In the genomic region with DNA sequence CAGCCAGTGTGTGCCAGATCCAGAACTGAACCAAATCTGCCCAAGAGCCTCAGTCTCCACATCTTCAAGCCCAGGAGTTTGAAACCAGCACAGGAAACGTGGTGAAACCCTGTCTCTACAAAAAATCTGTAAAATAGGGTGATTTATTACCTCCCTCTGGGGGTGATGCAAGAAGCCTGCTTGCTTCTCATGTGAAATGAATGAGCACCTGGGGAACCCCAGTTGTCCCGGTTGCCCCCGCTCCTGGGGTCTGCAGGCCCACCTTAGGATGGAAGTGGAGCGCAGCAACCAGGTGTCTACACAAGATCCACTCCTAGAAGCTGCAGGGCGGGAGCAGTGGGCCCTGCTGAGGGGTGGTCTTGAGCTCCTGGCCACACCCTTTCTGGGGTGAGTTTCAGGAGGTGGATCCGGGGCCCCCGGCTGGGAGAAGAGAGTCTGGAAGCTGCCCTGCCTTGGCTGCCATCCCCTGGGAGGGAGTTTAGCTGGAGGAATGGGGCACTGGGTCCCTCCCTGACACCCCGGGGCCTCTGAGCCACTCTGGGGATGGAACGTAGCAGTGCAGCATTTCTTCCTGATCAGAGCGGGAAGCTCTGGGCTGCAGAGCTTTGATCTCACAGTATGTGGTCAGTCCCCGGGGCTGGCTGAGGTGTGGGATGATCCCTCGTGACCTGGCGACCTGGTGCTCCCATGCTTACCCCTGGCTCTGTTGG, we compare ENCODE assay signal across 3 cellular contexts.
TF ChIP-seq lines count a peak whose summit lies in the region.

No MANE protein-coding gene starts in this region.

TF ChIP-seq in GM23338, 12 proteins besides CTCF, POLR2A, EP300 and RAD21 (continued from another document and continues in another):
- TF ChIP-seq REST (IDR thresholded peaks at IDR 0.05; ENCODE audit: unreplicated experiment) (no peak), EZH2 (IDR thresholded peaks at IDR 0.05; ENCODE audit: low read depth, unreplicated experiment) (no peak), POLR2AphosphoS5 (IDR thresholded peaks at IDR 0.05; ENCODE audit: low read depth) (no peak), NANOG (IDR thresholded peaks at IDR 0.05; ENCODE audit: borderline replicate concordance) (no peak), ZNF331 (CRISPR knock-in tag; IDR thresholded peaks at IDR 0.05; ENCODE audit: low read depth) (no peak), JUNB (IDR thresholded peaks at IDR 0.05; ENCODE audit: unreplicated experiment) (no peak), EZH2phosphoT487 (IDR thresholded peaks at IDR 0.05; ENCODE audit: unreplicated experiment) (no peak), ZNF114 (CRISPR knock-in tag; IDR thresholded peaks at IDR 0.05) (no peak), CREB1 (CRISPR knock-in tag; IDR thresholded peaks at IDR 0.05; ENCODE audit: low read depth) (no peak)
- TF ChIP-seq, protein P1, sequence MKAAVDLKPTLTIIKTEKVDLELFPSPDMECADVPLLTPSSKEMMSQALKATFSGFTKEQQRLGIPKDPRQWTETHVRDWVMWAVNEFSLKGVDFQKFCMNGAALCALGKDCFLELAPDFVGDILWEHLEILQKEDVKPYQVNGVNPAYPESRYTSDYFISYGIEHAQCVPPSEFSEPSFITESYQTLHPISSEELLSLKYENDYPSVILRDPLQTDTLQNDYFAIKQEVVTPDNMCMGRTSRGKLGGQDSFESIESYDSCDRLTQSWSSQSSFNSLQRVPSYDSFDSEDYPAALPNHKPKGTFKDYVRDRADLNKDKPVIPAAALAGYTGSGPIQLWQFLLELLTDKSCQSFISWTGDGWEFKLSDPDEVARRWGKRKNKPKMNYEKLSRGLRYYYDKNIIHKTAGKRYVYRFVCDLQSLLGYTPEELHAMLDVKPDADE (IDR thresholded peaks at IDR 0.05) = no peak

TF ChIP-seq in WTC11, 78 proteins besides CTCF, POLR2A, EP300 and RAD21:
- TF ChIP-seq, protein P2, sequence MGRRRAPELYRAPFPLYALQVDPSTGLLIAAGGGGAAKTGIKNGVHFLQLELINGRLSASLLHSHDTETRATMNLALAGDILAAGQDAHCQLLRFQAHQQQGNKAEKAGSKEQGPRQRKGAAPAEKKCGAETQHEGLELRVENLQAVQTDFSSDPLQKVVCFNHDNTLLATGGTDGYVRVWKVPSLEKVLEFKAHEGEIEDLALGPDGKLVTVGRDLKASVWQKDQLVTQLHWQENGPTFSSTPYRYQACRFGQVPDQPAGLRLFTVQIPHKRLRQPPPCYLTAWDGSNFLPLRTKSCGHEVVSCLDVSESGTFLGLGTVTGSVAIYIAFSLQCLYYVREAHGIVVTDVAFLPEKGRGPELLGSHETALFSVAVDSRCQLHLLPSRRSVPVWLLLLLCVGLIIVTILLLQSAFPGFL (CRISPR knock-in tag; IDR thresholded peaks at IDR 0.05; ENCODE audit: borderline replicate concordance) = no peak
- TF ChIP-seq ESRRA (CRISPR knock-in tag; IDR thresholded peaks at IDR 0.05; ENCODE audit: borderline replicate concordance) (no peak), ZNF423 (CRISPR knock-in tag; IDR thresholded peaks at IDR 0.05) (no peak), IRF1 (CRISPR knock-in tag; IDR thresholded peaks at IDR 0.05) (no peak), MLX (CRISPR knock-in tag; IDR thresholded peaks at IDR 0.05) (no peak), E2F4 (CRISPR knock-in tag; IDR thresholded peaks at IDR 0.05; ENCODE audit: borderline replicate concordance, low read depth) (no peak)
TF ChIP-seq in WTC11: peak in this region for 0.

TF ChIP-seq in HepG2, 621 proteins besides CTCF, POLR2A, EP300 and RAD21 (continued from another document):
- no peak for TF ChIP-seq ZNF343 (CRISPR knock-in tag; IDR thresholded peaks at IDR 0.05)
- TF ChIP-seq ZNF572 (CRISPR knock-in tag; IDR thresholded peaks at IDR 0.05) = 0 out of 2 replicates have a peak, but pooled peaks have one; percentile 27
- no peak for TF ChIP-seq ATF3 (CRISPR knock-in tag; IDR thresholded peaks at IDR 0.05)
- TF ChIP-seq, protein P3, sequence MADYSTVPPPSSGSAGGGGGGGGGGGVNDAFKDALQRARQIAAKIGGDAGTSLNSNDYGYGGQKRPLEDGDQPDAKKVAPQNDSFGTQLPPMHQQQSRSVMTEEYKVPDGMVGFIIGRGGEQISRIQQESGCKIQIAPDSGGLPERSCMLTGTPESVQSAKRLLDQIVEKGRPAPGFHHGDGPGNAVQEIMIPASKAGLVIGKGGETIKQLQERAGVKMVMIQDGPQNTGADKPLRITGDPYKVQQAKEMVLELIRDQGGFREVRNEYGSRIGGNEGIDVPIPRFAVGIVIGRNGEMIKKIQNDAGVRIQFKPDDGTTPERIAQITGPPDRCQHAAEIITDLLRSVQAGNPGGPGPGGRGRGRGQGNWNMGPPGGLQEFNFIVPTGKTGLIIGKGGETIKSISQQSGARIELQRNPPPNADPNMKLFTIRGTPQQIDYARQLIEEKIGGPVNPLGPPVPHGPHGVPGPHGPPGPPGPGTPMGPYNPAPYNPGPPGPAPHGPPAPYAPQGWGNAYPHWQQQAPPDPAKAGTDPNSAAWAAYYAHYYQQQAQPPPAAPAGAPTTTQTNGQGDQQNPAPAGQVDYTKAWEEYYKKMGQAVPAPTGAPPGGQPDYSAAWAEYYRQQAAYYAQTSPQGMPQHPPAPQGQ (CRISPR knock-in tag; IDR thresholded peaks at IDR 0.05; ENCODE audit: borderline replicate concordance) = no peak
- no peak for TF ChIP-seq ISX (CRISPR knock-in tag; conservative IDR thresholded peaks at IDR 0.05)
